In the genomic region with DNA sequence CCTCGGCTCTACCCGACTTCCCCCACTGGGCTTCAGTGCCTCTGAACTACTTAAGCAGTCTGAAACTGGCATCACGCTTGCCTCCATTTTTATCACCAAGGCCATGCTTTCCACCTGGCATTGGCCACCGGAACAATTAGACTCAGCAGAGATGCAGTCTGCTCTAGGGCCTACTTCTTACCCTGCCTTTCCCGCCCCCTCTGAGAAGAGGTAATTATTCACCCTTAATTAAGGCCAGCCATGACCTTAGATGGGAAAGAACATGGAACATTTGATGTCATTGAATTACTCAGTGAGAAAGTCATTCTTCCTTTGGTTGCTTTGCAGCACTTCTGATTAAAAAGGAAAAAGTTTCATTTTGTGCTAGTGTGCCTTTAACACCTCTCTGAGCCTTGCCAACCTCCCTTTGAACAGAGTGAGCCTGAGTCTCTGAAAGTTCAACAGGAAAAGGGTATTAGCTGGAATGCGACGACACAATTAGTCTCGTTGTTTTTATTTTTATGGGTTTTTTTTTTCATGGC, we compare ENCODE assay signal across 9 cellular contexts.
DNase-seq lines count a peak whose midpoint lies in the region; ATAC-seq and TF ChIP-seq lines count a peak whose summit lies in the region.
"Had no signal": no experiment of that assay in that cellular context is flagged by ENCODE, and none has a peak within 500 bp of the region (broad histone marks: within the 10 kb centered on the region; RNA-seq: fewer than 3 reads in every experiment).

No MANE protein-coding gene starts in this region.

- peaks cover 20% of the 10 kb centered on the region for H3K27me3 Mint-ChIP-seq in activated T-cell treated with anti-CD3 and anti-CD28 coated beads, Interleukin-2, amount 50 U/mL, for 72 hours (ENCODE audit: low read depth)
- peaks cover 15% of the 10 kb centered on the region for H3K27me3 Mint-ChIP-seq in CD8-positive, alpha-beta T cell (ENCODE audit: low read depth)

- H3K27me3 ChIP-seq in CD8-positive, alpha-beta T cell (ENCODE audit: insufficient read depth, low read length): no peaks in the 10 kb centered on the region

- CTCF ChIA-PET in CD8-positive, alpha-beta T cell (lab: Charles Lee): no interaction called here

- no peaks in the 10 kb centered on the region for H3K36me3 ChIP-seq in CD8-positive, alpha-beta T cell (ENCODE audit: insufficient read depth, low read length)

- no peaks in the 10 kb centered on the region for H3K36me3 Mint-ChIP-seq in activated T-cell treated with anti-CD3 and anti-CD28 coated beads, Interleukin-2, amount 50 U/mL, for 72 hours (ENCODE audit: insufficient read depth in 2 of 2)
- H3K36me3 Mint-ChIP-seq in CD8-positive, alpha-beta T cell: no peaks in the 10 kb centered on the region

- H3K9me3 ChIP-seq in CD8-positive, alpha-beta T cell (ENCODE audit: low read length): no peaks in the 10 kb centered on the region

- H3K4me1 ChIP-seq in CD8-positive, alpha-beta T cell (ENCODE audit: insufficient read depth, low read length): no peaks in the 10 kb centered on the region

- peak overlapping the region; percentile 93 for H3K27ac Mint-ChIP-seq in activated T-cell treated with anti-CD3 and anti-CD28 coated beads, Interleukin-2, amount 50 U/mL, for 72 hours
- no peak overlapping the region for H3K27ac Mint-ChIP-seq in CD8-positive, alpha-beta T cell

- no peaks in the 10 kb centered on the region for H3K9me3 Mint-ChIP-seq in activated T-cell treated with anti-CD3 and anti-CD28 coated beads, Interleukin-2, amount 50 U/mL, for 72 hours
- no peaks in the 10 kb centered on the region for H3K9me3 Mint-ChIP-seq in CD8-positive, alpha-beta T cell

- intact Hi-C loops in left ventricle myocardium superior (cut with micrococcal nuclease): no loop called here
- intact Hi-C loops in CD8-positive, alpha-beta T cell (cut with DNase I, micrococcal nuclease): no loop called here

- ATAC-seq in activated T-cell treated with anti-CD3 and anti-CD28 coated beads, Interleukin-2, amount 50 U/mL, for 72 hours (replicated peaks in 1 of 2): peak; percentile 71 to 73
- ATAC-seq in left ventricle myocardium superior: peak; percentile 19
- no peak for ATAC-seq in HG02623 (IDR thresholded peaks at IDR 0.05; ENCODE audit: unreplicated experiment)
- ATAC-seq in CD8-positive, alpha-beta T cell: no peak
- ATAC-seq in GM18517 (IDR thresholded peaks at IDR 0.05; ENCODE audit: unreplicated experiment): no peak

- H3K4me3 ChIP-seq in CD8-positive, alpha-beta T cell (ENCODE audit: low read depth, low read length): no peak overlapping the region

- POLR2A ChIA-PET in CD8-positive, alpha-beta T cell (lab: Charles Lee): no interaction called here

- H3K4me1 Mint-ChIP-seq in activated T-cell treated with anti-CD3 and anti-CD28 coated beads, Interleukin-2, amount 50 U/mL, for 72 hours (ENCODE audit: low read depth): peaks cover 74% of the 10 kb centered on the region
- no peaks in the 10 kb centered on the region for H3K4me1 Mint-ChIP-seq in CD8-positive, alpha-beta T cell (ENCODE audit: low read depth)

- TF ChIP-seq CTCF in CD8-positive, alpha-beta T cell (IDR thresholded peaks at IDR 0.05): no peak

- peak overlapping the region; percentile 78 to 79 for H3K4me3 Mint-ChIP-seq in activated T-cell treated with anti-CD3 and anti-CD28 coated beads, Interleukin-2, amount 50 U/mL, for 72 hours
- H3K4me3 Mint-ChIP-seq in CD8-positive, alpha-beta T cell: no peak overlapping the region

- no peak overlapping the region for H3K27ac ChIP-seq in CD8-positive, alpha-beta T cell (ENCODE audit: low read depth, low read length)

- DNase-seq in HCEC 1CT (peak; percentile 73), left ventricle myocardium superior (no peak), GF-D8 (lab: John Stamatoyannopoulos, UW) (no peak)
- DNase-seq in activated T-cell treated with anti-CD3 and anti-CD28 coated beads, Interleukin-2, amount 50 U/mL, for 72 hours: peak; percentile 51 to 61
- peak; percentile 33 to 44 for DNase-seq in stimulated activated CD4-positive, alpha-beta T cell treated with anti-CD3 and anti-CD28 coated beads, Interleukin-4, amount 100 ng/mL, for 4 hours
- DNase-seq in CD8-positive, alpha-beta T cell: no peak
- DNase-seq: KBM-7 had no signal

Comparison
In these comparisons a context has a peak if more than half of its experiments do, and no peak if none do; other contexts are left out.
1. DNase-seq: peak in HCEC 1CT (single experiment), activated T-cell treated with anti-CD3 and anti-CD28 coated beads, Interleukin-2, amount 50 U/mL, for 72 hours (2 of 2) and stimulated activated CD4-positive, alpha-beta T cell treated with anti-CD3 and anti-CD28 coated beads, Interleukin-4, amount 100 ng/mL, for 4 hours (2 of 2); none in left ventricle myocardium superior (single experiment), GF-D8 (single experiment) and CD8-positive, alpha-beta T cell (0 of 7).
2. ATAC-seq: peak in activated T-cell treated with anti-CD3 and anti-CD28 coated beads, Interleukin-2, amount 50 U/mL, for 72 hours (2 of 2) and left ventricle myocardium superior (single experiment); none in HG02623 (single experiment), CD8-positive, alpha-beta T cell (single experiment) and GM18517 (single experiment).